ENCODE assay signal across 8 cellular contexts in the genomic region with DNA sequence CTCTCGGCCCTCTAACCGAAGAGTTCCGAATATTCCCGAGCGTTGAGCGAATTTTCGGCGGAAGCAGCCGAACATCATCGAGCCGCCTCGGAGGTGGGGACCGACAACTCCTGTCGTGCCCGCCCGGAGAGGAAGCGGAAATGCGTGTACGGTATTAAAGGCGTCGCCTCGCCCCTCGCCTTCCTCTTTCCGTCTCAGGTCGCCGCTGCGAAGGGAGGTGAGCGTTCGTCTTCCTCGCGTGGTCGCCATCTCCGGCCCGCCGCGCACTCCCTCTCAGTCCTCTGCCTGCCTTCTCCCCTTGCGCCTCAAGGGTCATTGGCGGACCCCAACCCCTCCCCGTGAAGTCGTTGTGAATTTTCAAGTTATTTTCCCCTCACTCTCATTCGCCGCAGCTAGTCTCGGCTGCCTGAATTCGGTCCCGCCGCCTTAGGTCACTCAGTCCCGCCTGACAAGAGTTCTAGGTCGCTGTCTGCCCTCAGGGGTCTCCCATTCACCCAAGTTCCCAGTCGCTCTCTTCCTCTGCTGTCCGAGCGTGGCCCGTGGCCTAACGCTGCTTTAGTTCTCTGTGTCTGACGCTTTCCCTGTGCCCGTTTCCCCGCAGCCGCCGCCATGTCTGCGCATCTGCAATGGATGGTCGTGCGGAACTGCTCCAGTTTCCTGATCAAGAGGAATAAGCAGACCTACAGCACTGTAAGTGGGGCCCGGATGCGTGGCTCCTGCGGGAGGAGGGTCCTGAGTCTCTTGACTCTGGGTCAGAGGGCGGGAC. TPM values are rescaled to one million over a fixed set of nuclear protein-coding genes. Genes with fewer than 3 reads are reported as not detected.
DNase-seq lines count a peak whose midpoint lies in the region; ATAC-seq and TF ChIP-seq lines count a peak whose summit lies in the region.

Gene RPL28 (plus strand): TSS at position 184 of the 766 bp plus-strand sequence. CDS start 426 bp downstream, at position 610.

- peaks cover 11% of the 10 kb centered on the region for H3K36me3 Mint-ChIP-seq in natural killer cell treated with Interleukin-12 subunit alpha and Interleukin-12 subunit beta and Interleukin-15 and Interleukin-18, amount 100 ng/mL, for 72 hours
- H3K36me3 Mint-ChIP-seq in stimulated activated naive CD8-positive, alpha-beta T cell treated with anti-CD3 and anti-CD28 coated beads, Interleukin-15, Interleukin-2, amounts not matched to agents 100 ng/mL and 50 ng/mL, for 24 hours (ENCODE audit: low read depth) = peaks cover 51% of the 10 kb centered on the region

- TF ChIP-seq POLR2A in Raji (IDR thresholded peaks at IDR 0.05; ENCODE audit: insufficient read depth, low read depth, low read length) = peak; percentile 100

- peak within 1 kb of the TSS; percentile 98 for H3K4me3 Mint-ChIP-seq in natural killer cell treated with Interleukin-12 subunit alpha and Interleukin-12 subunit beta and Interleukin-15 and Interleukin-18, amount 100 ng/mL, for 72 hours
- H3K4me3 Mint-ChIP-seq in stimulated activated naive CD8-positive, alpha-beta T cell treated with anti-CD3 and anti-CD28 coated beads, Interleukin-15, Interleukin-2, amounts not matched to agents 100 ng/mL and 50 ng/mL, for 24 hours = peak within 1 kb of the TSS; percentile 100

- peak within 1 kb of the TSS; percentile 99 for H3K4me3 ChIP-seq in fibroblast of pulmonary artery (replicated peaks; ENCODE audit: low read depth, low read length)

- no peaks in the 10 kb centered on the region for H3K9me3 ChIP-seq in KOPT-K1 (ENCODE audit: insufficient read depth, low read length, poor library complexity, severe bottlenecking)

- no peaks in the 10 kb centered on the region for H3K9me3 Mint-ChIP-seq in natural killer cell treated with Interleukin-12 subunit alpha and Interleukin-12 subunit beta and Interleukin-15 and Interleukin-18, amount 100 ng/mL, for 72 hours
- H3K9me3 Mint-ChIP-seq in stimulated activated naive CD8-positive, alpha-beta T cell treated with anti-CD3 and anti-CD28 coated beads, Interleukin-15, Interleukin-2, amounts not matched to agents 100 ng/mL and 50 ng/mL, for 24 hours = no peaks in the 10 kb centered on the region

- TF ChIP-seq CTCF in fibroblast of pulmonary artery (IDR thresholded peaks at IDR 0.05; ENCODE audit: low read length, missing control alignments) = no peak

- peaks cover 50% of the 10 kb centered on the region for H3K36me3 ChIP-seq in KOPT-K1 (ENCODE audit: insufficient read depth, low read length)

- H3K27ac ChIP-seq in KOPT-K1 (ENCODE audit: low read depth, low read length, poor library complexity, severe bottlenecking) = peak within 1 kb of the TSS; percentile 91

- ATAC-seq in GM21737 (IDR thresholded peaks at IDR 0.05; ENCODE audit: unreplicated experiment) = peak; percentile 60
- peak; percentile 86 to 93 for ATAC-seq in natural killer cell treated with Interleukin-12 subunit alpha and Interleukin-12 subunit beta and Interleukin-15 and Interleukin-18, amount 100 ng/mL, for 72 hours

- H3K4me1 Mint-ChIP-seq in natural killer cell treated with Interleukin-12 subunit alpha and Interleukin-12 subunit beta and Interleukin-15 and Interleukin-18, amount 100 ng/mL, for 72 hours (ENCODE audit: low read depth in 2 of 2) = peaks cover 62 to 64% of the 10 kb centered on the region in 2 donors
- peaks cover 65% of the 10 kb centered on the region for H3K4me1 Mint-ChIP-seq in stimulated activated naive CD8-positive, alpha-beta T cell treated with anti-CD3 and anti-CD28 coated beads, Interleukin-15, Interleukin-2, amounts not matched to agents 100 ng/mL and 50 ng/mL, for 24 hours (ENCODE audit: low read depth)

- DNase-seq in DMS79 treated with DMSO at 0.1 percent for 48 hours (lab: John Stamatoyannopoulos, UW) (peak; percentile 97), fibroblast of pulmonary artery (ENCODE audit: low read depth) (peak; percentile 99)
- peak; percentile 96 for DNase-seq in activated T-helper 9 cell treated with anti-CD3 and anti-CD28 coated beads, Interleukin-2, amount 50 U/mL, for 16 hours (ENCODE audit: low read depth)
- DNase-seq in natural killer cell treated with Interleukin-12 subunit alpha and Interleukin-12 subunit beta and Interleukin-15 and Interleukin-18, amount 100 ng/mL, for 72 hours (ENCODE audit: low spot score) = peak; percentile 98

- H3K27me3 Mint-ChIP-seq in natural killer cell treated with Interleukin-12 subunit alpha and Interleukin-12 subunit beta and Interleukin-15 and Interleukin-18, amount 100 ng/mL, for 72 hours = no peaks in the 10 kb centered on the region
- H3K27me3 Mint-ChIP-seq in stimulated activated naive CD8-positive, alpha-beta T cell treated with anti-CD3 and anti-CD28 coated beads, Interleukin-15, Interleukin-2, amounts not matched to agents 100 ng/mL and 50 ng/mL, for 24 hours = no peaks in the 10 kb centered on the region

- peak within 1 kb of the TSS; percentile 98 to 99 for H3K27ac Mint-ChIP-seq in natural killer cell treated with Interleukin-12 subunit alpha and Interleukin-12 subunit beta and Interleukin-15 and Interleukin-18, amount 100 ng/mL, for 72 hours
- H3K27ac Mint-ChIP-seq in stimulated activated naive CD8-positive, alpha-beta T cell treated with anti-CD3 and anti-CD28 coated beads, Interleukin-15, Interleukin-2, amounts not matched to agents 100 ng/mL and 50 ng/mL, for 24 hours = peak within 1 kb of the TSS; percentile 100

RNA-seq across cellular contexts. Expression of gene RPL28, which starts in this region (rescaled TPM):
- 1,000 to 10,000 TPM; 1,106 to 1,518 TPM for total RNA-seq in natural killer cell treated with Interleukin-12 subunit alpha and Interleukin-12 subunit beta and Interleukin-15 and Interleukin-18, amount 100 ng/mL, for 72 hours

Comparison
In these comparisons a context has a peak if more than half of its experiments do, and no peak if none do; other contexts are left out.
1. Peak in every context shown above with its lines: DNase-seq, ATAC-seq, H3K4me3 ChIP-seq and H3K27ac ChIP-seq.